ENCODE assay signal across 35 cellular contexts in genomic region chr19:38199340-38199739, GRCh38. TPM values are rescaled to one million over a fixed set of nuclear protein-coding genes. Genes with fewer than 3 reads are reported as not detected.
"Had no signal": no experiment of that assay in that cellular context is flagged by ENCODE, and none has a peak within 500 bp of the region (broad histone marks: within the 10 kb centered on the region; RNA-seq: fewer than 3 reads in every experiment).

No MANE protein-coding gene starts in this region.

- H3K4me3 ChIP-seq: ascending aorta, cardiac muscle cell, MG63 had no signal

- DNase-seq: activated CD4-positive, alpha-beta T cell treated with anti-CD3 and anti-CD28 coated beads for 1 hour; activated CD4-positive, alpha-beta T cell treated with anti-CD3 and anti-CD28 coated beads for 48 hours; activated CD4-positive, alpha-beta T cell treated with anti-CD3 and anti-CD28 coated beads, Interleukin-2, amount 50 U/mL, for 48 hours; activated CD4-positive, CD25-positive, alpha-beta regulatory T cell; activated CD8-positive, alpha-beta T cell treated with anti-CD3 and anti-CD28 coated beads, Interleukin-2, amount 10 ng/mL, durations not matched to agents 7 days and 5 days; activated gamma-delta T cell; activated naive CD4-positive, alpha-beta T cell treated with Interleukin-2 at 50 U/mL for 16 hours; activated naive CD8-positive, alpha-beta T cell treated with anti-CD3 and anti-CD28 coated beads, Interleukin-2, amount 10 ng/mL, durations not matched to agents 7 days and 5 days; activated T-cell treated with anti-CD3 and anti-CD28 coated beads, Interleukin-2, amount 50 U/mL, for 24 hours; amygdala; Kasumi-1; KG1; MG63; NCI-H1048; NCI-H1105 treated with DMSO at 0.1 percent for 48 hours; NCI-H1436; NCI-H1694; NCI-H1930; NCI-H2081 treated with DMSO at 0.1 percent for 48 hours; NCI-H345; NCI-H524 treated with DMSO at 0.1 percent for 48 hours; SIG-M5; SW 1271; T-helper 1 cell; T-helper 2 cell; T-helper 9 cell; WERI-Rb-1 had no signal

- H3K27me3 ChIP-seq: ascending aorta, cardiac muscle cell, MG63 had no signal

- H3K9me3 Mint-ChIP-seq: activated naive CD4-positive, alpha-beta T cell treated with anti-CD3 and anti-CD28 coated beads, Interleukin-2, amount 50 U/mL, for 24 hours; activated T-cell treated with anti-CD3 and anti-CD28 coated beads, Interleukin-2, amount 50 U/mL, for 24 hours; activated T-helper 2 cell treated with anti-CD3 and anti-CD28 coated beads, Interferon-gamma antibody, Interleukin-2, Interleukin-4, amounts not matched to agents 10 μg/mL and 5 μg/mL and 100 μg/mL, durations not matched to agents 14 hours and 24 hours and 36 hours had no signal

- H3K9me3 ChIP-seq: ascending aorta, MG63 had no signal

- H3K4me1 ChIP-seq: ascending aorta had no signal

- H3K36me3 ChIP-seq: cardiac muscle cell had no signal

- ATAC-seq: activated CD8-positive, alpha-beta T cell treated with anti-CD3 and anti-CD28 coated beads, Interleukin-2, amount 10 ng/mL, durations not matched to agents 7 days and 5 days; Panc1 had no signal

- H3K27me3 Mint-ChIP-seq: activated naive CD4-positive, alpha-beta T cell treated with anti-CD3 and anti-CD28 coated beads, Interleukin-2, amount 50 U/mL, for 24 hours; activated naive CD8-positive, alpha-beta T cell treated with anti-CD3 and anti-CD28 coated beads, Interleukin-2, amount 10 ng/mL, durations not matched to agents 7 days and 5 days; activated T-cell treated with anti-CD3 and anti-CD28 coated beads, Interleukin-2, amount 50 U/mL, for 24 hours had no signal

- H3K4me3 Mint-ChIP-seq: activated CD8-positive, alpha-beta T cell treated with anti-CD3 and anti-CD28 coated beads, Interleukin-2, amount 10 ng/mL, durations not matched to agents 7 days and 5 days; activated naive CD4-positive, alpha-beta T cell treated with anti-CD3 and anti-CD28 coated beads, Interleukin-2, amount 50 U/mL, for 24 hours; activated naive CD8-positive, alpha-beta T cell treated with anti-CD3 and anti-CD28 coated beads, Interleukin-2, amount 10 ng/mL, durations not matched to agents 7 days and 5 days; activated T-cell treated with anti-CD3 and anti-CD28 coated beads, Interleukin-2, amount 50 U/mL, for 24 hours had no signal

- H3K27ac ChIP-seq: ascending aorta, cardiac muscle cell, WERI-Rb-1 had no signal

- H3K4me1 Mint-ChIP-seq: activated naive CD4-positive, alpha-beta T cell treated with anti-CD3 and anti-CD28 coated beads, Interleukin-2, amount 50 U/mL, for 24 hours; activated naive CD8-positive, alpha-beta T cell treated with anti-CD3 and anti-CD28 coated beads, Interleukin-2, amount 10 ng/mL, durations not matched to agents 7 days and 5 days had no signal

- H3K27ac Mint-ChIP-seq: activated CD8-positive, alpha-beta T cell treated with anti-CD3 and anti-CD28 coated beads, Interleukin-2, amount 10 ng/mL, durations not matched to agents 7 days and 5 days; activated naive CD4-positive, alpha-beta T cell treated with anti-CD3 and anti-CD28 coated beads, Interleukin-2, amount 50 U/mL, for 24 hours; activated naive CD8-positive, alpha-beta T cell treated with anti-CD3 and anti-CD28 coated beads, Interleukin-2, amount 10 ng/mL, durations not matched to agents 7 days and 5 days; activated T-cell treated with anti-CD3 and anti-CD28 coated beads, Interleukin-2, amount 50 U/mL, for 24 hours; activated T-helper 2 cell treated with anti-CD3 and anti-CD28 coated beads, Interferon-gamma antibody, Interleukin-2, Interleukin-4, amounts not matched to agents 10 μg/mL and 5 μg/mL and 100 μg/mL, durations not matched to agents 14 hours and 24 hours and 36 hours had no signal

RNA-seq across cellular contexts. Expression of gene DPF1, which starts 24.7 kb away (rescaled TPM):
- total RNA-seq: ascending aorta had no signal

RNA-seq across cellular contexts. Expression of gene PPP1R14A, which starts 56.8 kb away (rescaled TPM):
- total RNA-seq: activated CD8-positive, alpha-beta T cell treated with anti-CD3 and anti-CD28 coated beads, Interleukin-2, amount 10 ng/mL, durations not matched to agents 7 days and 5 days; activated naive CD8-positive, alpha-beta T cell treated with anti-CD3 and anti-CD28 coated beads, Interleukin-2, amount 10 ng/mL, durations not matched to agents 7 days and 5 days; NCI-H460; RPMI7951; SK-MEL-5 had no signal
